ENCODE assay signal across 4 cellular contexts in the genomic region with DNA sequence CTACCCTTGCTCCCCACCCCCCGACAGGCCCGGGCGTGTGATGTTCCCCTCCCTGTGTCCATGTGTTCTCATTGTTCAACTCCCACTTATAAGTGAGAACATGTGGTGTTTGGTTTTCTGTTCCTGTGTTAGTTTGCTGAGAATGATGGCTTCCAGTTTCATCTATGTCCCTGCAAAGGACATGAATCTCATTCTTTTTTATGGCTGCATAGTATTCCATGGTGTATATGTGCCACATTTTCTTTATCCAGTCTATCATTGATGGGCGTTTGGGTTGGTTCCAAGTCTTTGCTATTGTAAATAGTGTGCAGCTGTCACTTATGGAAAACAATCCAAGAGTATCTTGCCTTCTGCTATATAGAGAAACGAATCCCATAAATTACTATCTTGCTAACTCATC. TPM values are rescaled to one million over a fixed set of nuclear protein-coding genes. Genes with fewer than 3 reads are reported as not detected.
"Had no signal": no experiment of that assay in that cellular context is flagged by ENCODE, and none has a peak within 500 bp of the region (broad histone marks: within the 10 kb centered on the region; RNA-seq: fewer than 3 reads in every experiment).

No MANE protein-coding gene starts in this region.

RNA-seq across cellular contexts. Expression of gene ELOVL2, which starts 40.8 kb away (rescaled TPM):
- total RNA-seq: lung microvascular endothelial cell, mammary epithelial cell, mononuclear cell had no signal
- polyA plus RNA-seq: immature natural killer cell, mammary epithelial cell had no signal
